ENCODE assay signal across 8 cellular contexts in the genomic region with DNA sequence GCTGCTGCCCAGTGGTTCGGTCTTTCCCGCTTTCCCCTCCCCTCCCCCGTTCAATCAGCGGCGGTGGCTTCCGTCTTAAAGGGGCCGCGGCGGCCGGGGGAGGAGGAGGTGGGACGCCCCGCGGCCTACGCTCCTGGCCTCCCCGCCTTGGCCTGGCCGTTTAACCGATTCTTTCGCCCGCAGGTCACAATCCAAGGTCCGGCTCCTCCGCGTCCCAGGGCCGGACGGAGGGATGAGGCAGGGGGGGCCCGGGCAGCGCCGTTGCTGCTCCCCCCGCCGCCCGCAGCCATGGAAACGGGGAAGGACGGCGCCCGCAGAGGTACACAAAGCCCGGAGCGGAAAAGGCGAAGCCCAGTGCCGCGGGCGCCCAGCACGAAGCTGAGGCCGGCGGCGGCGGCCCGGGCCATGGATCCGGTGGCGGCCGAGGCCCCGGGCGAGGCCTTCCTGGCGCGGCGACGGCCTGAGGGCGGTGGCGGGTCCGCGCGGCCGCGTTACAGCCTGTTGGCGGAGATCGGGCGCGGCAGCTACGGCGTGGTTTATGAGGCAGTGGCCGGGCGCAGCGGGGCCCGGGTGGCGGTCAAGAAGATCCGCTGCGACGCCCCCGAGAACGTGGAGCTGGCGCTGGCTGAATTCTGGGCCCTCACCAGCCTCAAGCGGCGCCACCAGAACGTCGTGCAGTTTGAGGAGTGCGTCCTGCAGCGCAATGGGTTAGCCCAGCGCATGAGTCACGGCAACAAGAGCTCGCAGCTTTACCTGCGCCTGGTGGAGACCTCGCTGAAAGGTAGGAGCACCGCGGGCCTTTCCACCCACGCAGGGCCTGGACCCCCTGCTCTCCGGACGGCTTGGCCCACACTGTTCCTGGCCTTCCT. TPM values are rescaled to one million over a fixed set of nuclear protein-coding genes. Genes with fewer than 3 reads are reported as not detected.
DNase-seq lines count a peak whose midpoint lies in the region; ATAC-seq, FAIRE-seq and TF ChIP-seq lines count a peak whose summit lies in the region.

No MANE protein-coding gene starts in this region.

- peak overlapping the region; percentile 87 for H3K4me3 ChIP-seq in CD4-positive, CD25-positive, alpha-beta regulatory T cell (ENCODE audit: low read depth, low read length)
- peak overlapping the region; percentile 80 to 92 (median 88) for H3K4me3 ChIP-seq in H1 (ENCODE audit: extremely low read depth in 1 of 4, insufficient read depth in 2 of 4, low read depth in 3 of 4, low read length in 4 of 4)
- H3K4me3 ChIP-seq in mesodermal cell (ENCODE audit: extremely low read depth, insufficient read depth, low read length, poor library complexity, severe bottlenecking) = peak overlapping the region; percentile 63

- H3K9me3 Mint-ChIP-seq in CD4-positive, CD25-positive, alpha-beta regulatory T cell = no peaks in the 10 kb centered on the region

- no peak overlapping the region for H2BK20ac ChIP-seq in H1 (ENCODE audit: low read length)

- H4K5ac ChIP-seq in H1 (ENCODE audit: insufficient read length, low read depth, low read length) = peak overlapping the region; percentile 96

- no peak overlapping the region for H2BK120ac ChIP-seq in H1 (replicated peaks; ENCODE audit: low read depth, low read length)

- H3K36me3 ChIP-seq in CD4-positive, CD25-positive, alpha-beta regulatory T cell (ENCODE audit: control insufficient read depth, insufficient read depth, low read length) = peaks cover 16% of the 10 kb centered on the region
- H3K36me3 ChIP-seq in H1 (ENCODE audit: control insufficient read depth in 2 of 4, insufficient read depth in 4 of 4, low read length in 3 of 4) (peaks cover 0 to 10% (median 4%) of the 10 kb centered on the region in 4 experiments; a peak in 3 of 8 replicates), mesodermal cell (ENCODE audit: control insufficient read depth, insufficient read depth, low read length) (peaks cover 37% of the 10 kb centered on the region)

- H3K27ac Mint-ChIP-seq in CD4-positive, CD25-positive, alpha-beta regulatory T cell = peak overlapping the region; percentile 99 to 100 (median 100)

- CTCF ChIA-PET in H1 (lab: Charles Lee; ENCODE audit: partially characterized antibody) = interaction anchor here (0.6 to 4.3 kb wide), 10 partner anchors 10 to 94 kb away, joined by 3 to 25 read pairs (median 4); no protein-coding TSS in a partner anchor

- H2BK15ac ChIP-seq in H1 (ENCODE audit: low read length) = 0 out of 2 replicates have a peak overlapping the region, but pooled peaks have one; percentile 72

- H3K4me1 ChIP-seq in CD4-positive, CD25-positive, alpha-beta regulatory T cell (ENCODE audit: control insufficient read depth, insufficient read depth, low read length, poor library complexity, severe bottlenecking) = peaks cover 56% of the 10 kb centered on the region
- H3K4me1 ChIP-seq in H1 (replicated peaks in 1 of 4; ENCODE audit: control insufficient read depth in 3 of 4, insufficient read depth in 4 of 4, low read length in 3 of 4) (peaks cover 2 to 12% (median 6%) of the 10 kb centered on the region in 4 experiments; a peak in 6 of 7 replicates), mesodermal cell (ENCODE audit: control insufficient read depth, insufficient read depth, low read length, poor library complexity, severe bottlenecking) (peaks cover 11% of the 10 kb centered on the region)

- H3K14ac ChIP-seq in H1 (ENCODE audit: insufficient read length) = no peak overlapping the region

- TF ChIP-seq RAD21 in H1 (IDR thresholded peaks at IDR 0.05 in 1 of 2, conservative IDR thresholded peaks at IDR 0.05 in 1 of 2; ENCODE audit: low read depth in 2 of 2, low read length in 2 of 2) = no peak

- H3K79me2 ChIP-seq in H1 (ENCODE audit: control insufficient read depth in 1 of 2, insufficient read depth in 2 of 2, low read length in 2 of 2) = peaks cover 14 to 48% of the 10 kb centered on the region in 2 experiments

- no peaks in the 10 kb centered on the region for H3K9me3 ChIP-seq in CD4-positive, CD25-positive, alpha-beta regulatory T cell (ENCODE audit: control insufficient read depth in 2 of 2, low read length in 2 of 2)
- H3K9me3 ChIP-seq in H1 (ENCODE audit: insufficient read depth in 2 of 2, low read depth in 1 of 2, low read length in 1 of 2) (no peaks in the 10 kb centered on the region), mesodermal cell (ENCODE audit: control insufficient read depth, low read length) (no peaks in the 10 kb centered on the region)

- POLR2A ChIA-PET in H1 (lab: Charles Lee; ENCODE audit: partially characterized antibody) = interaction anchor here (0.7 to 4.2 kb wide), 35 partner anchors 10 to 366 kb away, joined by 3 to 30 read pairs (median 4); partner anchors contain the start of gene SNRPB

- H3K27me3 Mint-ChIP-seq in CD4-positive, CD25-positive, alpha-beta regulatory T cell = peaks cover 6% of the 10 kb centered on the region

- no peak overlapping the region for H3K4ac ChIP-seq in H1 (replicated peaks; ENCODE audit: insufficient read length, low read depth, low read length)

- H3K27ac ChIP-seq in CD4-positive, CD25-positive, alpha-beta regulatory T cell (ENCODE audit: insufficient read depth, low read length, poor library complexity, severe bottlenecking) = peak overlapping the region; percentile 98
- H3K27ac ChIP-seq in H1 (ENCODE audit: low read depth, low read length) (peak overlapping the region; percentile 100), mesodermal cell (ENCODE audit: low read depth, low read length, severe bottlenecking) (peak overlapping the region; percentile 100)

- peaks cover 18% of the 10 kb centered on the region for H3K23me2 ChIP-seq in H1 (ENCODE audit: low read depth, low read length)

- peaks cover 24 to 52% (median 45%) of the 10 kb centered on the region in 4 donors for H3K4me1 Mint-ChIP-seq in CD4-positive, CD25-positive, alpha-beta regulatory T cell

- peaks cover 11% of the 10 kb centered on the region for H3K36me3 Mint-ChIP-seq in CD4-positive, CD25-positive, alpha-beta regulatory T cell

- no peak overlapping the region for H2AK5ac ChIP-seq in H1 (ENCODE audit: low read depth, low read length)

- TF ChIP-seq CTCF in H1 (IDR thresholded peaks at IDR 0.05; ENCODE audit: control extremely low read depth in 1 of 3, insufficient read depth in 1 of 3, low read depth in 1 of 3, low read length in 3 of 3) = no peak

- peaks cover 16% of the 10 kb centered on the region for H3K79me1 ChIP-seq in H1 (ENCODE audit: low read depth, low read length)

- peak overlapping the region; percentile 99 for H2BK5ac ChIP-seq in H1 (ENCODE audit: low read depth, low read length)

- no peak for TF ChIP-seq EP300 in H1 (IDR thresholded peaks at IDR 0.05; ENCODE audit: borderline replicate concordance in 1 of 2, low read depth in 2 of 2, low read length in 2 of 2)

- H3K23ac ChIP-seq in H1 (ENCODE audit: insufficient read length) = no peak overlapping the region

- no peak for FAIRE-seq in H1 (lab: Jason Lieb, UNC)

- peak overlapping the region; percentile 61 for H4K91ac ChIP-seq in H1 (replicated peaks; ENCODE audit: insufficient read length, low read length)

- peak overlapping the region; percentile 70 for H3K56ac ChIP-seq in H1 (replicated peaks; ENCODE audit: insufficient read length, low read depth, low read length)

- H3K4me3 Mint-ChIP-seq in CD4-positive, CD25-positive, alpha-beta regulatory T cell = peak overlapping the region; percentile 94 to 97 (median 95)

- peak overlapping the region; percentile 48 for H3K18ac ChIP-seq in H1 (ENCODE audit: extremely low read depth, low read length)

- peak overlapping the region; percentile 99; the same call in 1 of the 2 replicates for H2BK12ac ChIP-seq in H1 (ENCODE audit: low read depth, low read length)

- H3K27me3 ChIP-seq in CD4-positive, CD25-positive, alpha-beta regulatory T cell (ENCODE audit: control insufficient read depth, insufficient read depth, low read length) = no peaks in the 10 kb centered on the region
- H3K27me3 ChIP-seq in H1 (replicated peaks in 1 of 4; ENCODE audit: control insufficient read depth in 3 of 4, extremely low read depth in 1 of 4, insufficient read depth in 3 of 4, low read length in 3 of 4) = no peaks in the 10 kb centered on the region

- peak overlapping the region; percentile 91; the same call in 1 of the 2 replicates for H2AFZ ChIP-seq in H1 (ENCODE audit: low read length)

- DNase-seq in CD4-positive, CD25-positive, alpha-beta regulatory T cell = peak; percentile 77 to 94 (median 94)
- peak; percentile 94 for DNase-seq in NCI-H82 (lab: John Stamatoyannopoulos, UW)
- peak in 2 of 3 experiments; percentile 58 to 72 for DNase-seq in activated CD8-positive, alpha-beta memory T cell treated with anti-CD3 and anti-CD28 coated beads for 48 hours (ENCODE audit: low read depth in 2 of 3, low spot score in 2 of 3)
- peak; percentile 29 to 80 for DNase-seq in H1 (ENCODE audit: low read depth in 1 of 2, low spot score in 2 of 2)
- peak; percentile 58 for DNase-seq in stimulated activated CD8-positive, alpha-beta memory T cell treated with anti-CD3 and anti-CD28 coated beads, Interleukin-15, amount 100 ng/mL, for 24 hours (ENCODE audit: low read depth)

- TF ChIP-seq POLR2A in H1 (IDR thresholded peaks at IDR 0.05; ENCODE audit: control extremely low read depth in 1 of 2, low read depth in 2 of 2, low read length in 2 of 2) = peak; percentile 58 to 93

- peak; percentile 66 to 67 for ATAC-seq in CD4-positive, CD25-positive, alpha-beta regulatory T cell (ENCODE audit: low read depth in 2 of 2)
- ATAC-seq in GM19372 (IDR thresholded peaks at IDR 0.05; ENCODE audit: low read depth, unreplicated experiment) (peak; percentile 55), HG03520 (IDR thresholded peaks at IDR 0.05; ENCODE audit: unreplicated experiment) (peak; percentile 42)

- H4K20me1 ChIP-seq in H1 (replicated peaks in 1 of 2; ENCODE audit: control insufficient read depth in 1 of 2, insufficient read depth in 2 of 2, low read length in 2 of 2) = peaks cover 16 to 21% of the 10 kb centered on the region in 2 experiments

- H3K4me2 ChIP-seq in H1 (ENCODE audit: insufficient read depth in 1 of 2, low read depth in 2 of 2, low read length in 2 of 2) = peak overlapping the region; percentile 95 to 100

- H4K8ac ChIP-seq in H1 (ENCODE audit: extremely low read depth, insufficient read depth, low read length) = peak overlapping the region; percentile 92

- 2% methylated on average over 76 of the region's 95 CpGs; no CpG with 5 or more reads in 1 of the 2 experiments for WGBS in H1 (ENCODE audit: extremely low coverage in 1 of 2, insufficient coverage in 1 of 2, insufficient read length in 1 of 2, insufficient replicate concordance in 2 of 2, low coverage in 1 of 2, low lambda C conversion rate in 2 of 2, missing lambda C conversion rate in 1 of 2), 2 experiments
- WGBS in mesodermal cell (ENCODE audit: insufficient coverage in 2 of 2), 2 experiments = 0% methylated on average over 50 to 75 of the region's 95 CpGs

- H3K9ac ChIP-seq in H1 (replicated peaks in 1 of 4; ENCODE audit: extremely low read depth in 1 of 4, low read depth in 3 of 4, low read length in 3 of 4) = peak overlapping the region; percentile 97 to 99 (median 99)

RNA-seq across cellular contexts. Expression of gene STK35, which starts 1.2 kb away (rescaled TPM):
- 15.7 TPM for total RNA-seq in CD4-positive, CD25-positive, alpha-beta regulatory T cell
- polyA plus RNA-seq in CD4-positive, CD25-positive, alpha-beta regulatory T cell = 1 to 10 TPM; 5.1 to 8.5 (median 7.4) TPM
- 45.0 and 47.3 TPM in 2 replicates for total RNA-seq in H1 (2021; fragmentation: NEBNext Ultra II Directional; extraction: Animal tissue kit (Norgen Biotek cat#: 25700))
- 24.9 and 26.8 TPM in 2 replicates for polyA plus RNA-seq in H1 (2011; rRNA removed)
- polyA plus RNA-seq in H1 (2011; cell fraction: cytosol; rRNA removed) = 19.2 TPM
- 21.3 TPM for polyA plus RNA-seq in H1 (2011; cell fraction: nucleus; rRNA removed)
- polyA plus RNA-seq in H1 (2012, experiment 1 of 2) = 21.0 to 22.9 TPM (median 22.4 TPM) in 4 replicates
- 28.1 TPM for polyA plus RNA-seq in H1 (2012, experiment 2 of 2)
- polyA plus RNA-seq in H1 (2013, experiment 1 of 2) = 22.1 TPM
- polyA plus RNA-seq in H1 (2013, experiment 2 of 2) = 22.8 TPM
- 41.9 and 52.8 TPM in 2 replicates for polyA minus RNA-seq in H1 (2011; rRNA and poly(A)+ RNA removed)
- 25.0 TPM for polyA minus RNA-seq in H1 (2011; cell fraction: cytosol; rRNA and poly(A)+ RNA removed)
- 17.1 TPM for polyA minus RNA-seq in H1 (2011; cell fraction: nucleus; rRNA and poly(A)+ RNA removed)
- polyA plus RNA-seq in mesodermal cell (2013, experiment 1 of 2) = 14.0 TPM
- 13.4 TPM for polyA plus RNA-seq in mesodermal cell (2013, experiment 2 of 2)

Comparison
In these comparisons a context has a peak if more than half of its experiments do, and no peak if none do; other contexts are left out.
1. Peak in every context shown above with its lines: DNase-seq, ATAC-seq, H3K4me3 ChIP-seq and H3K27ac ChIP-seq.